24 cellular contexts compared by ENCODE assay signal in the genomic region with DNA sequence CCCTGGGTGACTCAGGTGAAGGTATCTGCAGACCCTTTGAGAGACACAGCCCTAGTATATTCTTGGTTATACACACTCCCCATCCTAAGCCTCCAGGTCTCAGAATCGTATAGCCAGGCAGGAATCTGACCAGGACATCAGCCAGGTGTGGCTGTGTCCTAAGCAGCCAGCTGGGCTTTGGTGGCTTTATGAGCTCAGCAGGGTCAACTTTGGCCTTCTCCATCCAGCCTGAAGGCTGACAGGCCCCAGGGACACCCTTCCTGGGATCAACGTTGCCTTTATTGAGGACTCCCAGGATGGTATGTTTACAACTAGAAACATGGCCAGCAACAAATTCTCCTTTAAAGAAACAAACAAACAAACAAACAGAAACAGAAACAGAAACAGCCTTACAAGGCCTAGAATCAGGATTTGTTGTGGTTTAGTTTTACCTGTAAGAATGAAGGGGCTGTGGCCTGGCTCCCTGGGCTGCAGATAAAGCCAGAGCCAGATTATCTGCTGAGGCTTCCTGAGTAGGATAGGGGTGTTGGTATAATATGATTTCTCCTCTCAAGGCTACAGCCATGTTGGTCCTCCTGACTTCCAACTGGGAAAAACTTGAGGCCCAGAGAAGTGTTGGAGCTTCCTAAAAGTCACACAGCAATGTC. TPM values are rescaled to one million over a fixed set of nuclear protein-coding genes. Genes with fewer than 3 reads are reported as not detected.
DNase-seq lines count a peak whose midpoint lies in the region; ATAC-seq and TF ChIP-seq lines count a peak whose summit lies in the region.
"Had no signal": no experiment of that assay in that cellular context is flagged by ENCODE, and none has a peak within 500 bp of the region (broad histone marks: within the 10 kb centered on the region; RNA-seq: fewer than 3 reads in every experiment).

No MANE protein-coding gene starts in this region.

- in situ Hi-C loops in gastrocnemius medialis (cut with MboI; ENCODE audit: low sequenced_read_pairs in 4 of 4) = no loop called here

- H3K9me3 Mint-ChIP-seq in activated CD8-positive, alpha-beta memory T cell treated with anti-CD3 and anti-CD28 coated beads, Interleukin-2, amount 10 ng/mL, durations not matched to agents 7 days and 5 days (ENCODE audit: low read depth) = no peaks in the 10 kb centered on the region
- no peaks in the 10 kb centered on the region for H3K9me3 Mint-ChIP-seq in nephron progenitor cell
- H3K9me3 Mint-ChIP-seq: stimulated activated naive CD8-positive, alpha-beta T cell treated with anti-CD3 and anti-CD28 coated beads, Interleukin-15, Interleukin-2, amounts not matched to agents 100 ng/mL and 50 ng/mL, for 24 hours had no signal

- TF ChIP-seq CTCF in choroid plexus epithelial cell (conservative IDR thresholded peaks at IDR 0.05; ENCODE audit: low read depth, low read length) (no peak), nephron progenitor cell (IDR thresholded peaks at IDR 0.05) (no peak), gastrocnemius medialis (IDR thresholded peaks at IDR 0.05 in 4 of 5, conservative IDR thresholded peaks at IDR 0.05 in 1 of 5) (no peak)

- no peak for TF ChIP-seq POLR2A in gastrocnemius medialis (IDR thresholded peaks at IDR 0.05)

- no peaks in the 10 kb centered on the region for H3K36me3 ChIP-seq in gastrocnemius medialis
- H3K36me3 ChIP-seq: esophagus squamous epithelium, HAP-1, sigmoid colon, tibial artery had no signal

- peak; percentile 69 for ATAC-seq in activated CD8-positive, alpha-beta memory T cell treated with anti-CD3 and anti-CD28 coated beads, Interleukin-2, amount 10 ng/mL, durations not matched to agents 7 days and 5 days
- no peak for ATAC-seq in gastrocnemius medialis
- ATAC-seq: PC-3 had no signal

- H3K4me3 ChIP-seq in choroid plexus epithelial cell (ENCODE audit: low read depth, low read length) (no peak overlapping the region), gastrocnemius medialis (no peak overlapping the region)
- H3K4me3 ChIP-seq: esophagus squamous epithelium, HAP-1, lung, sigmoid colon, tibial artery had no signal

- H3K27ac ChIP-seq in substantia nigra (ENCODE audit: low read depth, low read length, poor library complexity, severe bottlenecking) (peak overlapping the region; percentile 97), gastrocnemius medialis (no peak overlapping the region)
- H3K27ac ChIP-seq: C4-2B, esophagus squamous epithelium, sigmoid colon, tibial artery had no signal

- no peaks in the 10 kb centered on the region for H3K9me3 ChIP-seq in gastrocnemius medialis
- H3K9me3 ChIP-seq: esophagus squamous epithelium, HAP-1 had no signal

- intact Hi-C loops in gastrocnemius medialis (cut with DNase I; ENCODE audit: low total_unique reads) = no loop called here

- no peaks in the 10 kb centered on the region for H3K4me1 ChIP-seq in gastrocnemius medialis
- H3K4me1 ChIP-seq: HAP-1, sigmoid colon, tibial artery had no signal

- CTCF ChIA-PET in activated CD8-positive, alpha-beta memory T cell treated with anti-CD3 and anti-CD28 coated beads, Interleukin-2, amount 10 ng/mL, durations not matched to agents 7 days and 5 days (lab: Charles Lee) = interaction anchor here (0.8 to 1.9 kb wide), 6 partner anchors 11 to 158 kb away, joined by 3 to 8 read pairs (median 3); partner anchors contain the start of gene GPR142

- no peaks in the 10 kb centered on the region for H3K27me3 Mint-ChIP-seq in activated CD8-positive, alpha-beta memory T cell treated with anti-CD3 and anti-CD28 coated beads, Interleukin-2, amount 10 ng/mL, durations not matched to agents 7 days and 5 days
- peaks cover 34% of the 10 kb centered on the region for H3K27me3 Mint-ChIP-seq in nephron progenitor cell (ENCODE audit: low read depth, poor library complexity)
- H3K27me3 Mint-ChIP-seq: stimulated activated naive CD8-positive, alpha-beta T cell treated with anti-CD3 and anti-CD28 coated beads, Interleukin-15, Interleukin-2, amounts not matched to agents 100 ng/mL and 50 ng/mL, for 24 hours had no signal

- no peaks in the 10 kb centered on the region for H3K36me3 Mint-ChIP-seq in activated CD8-positive, alpha-beta memory T cell treated with anti-CD3 and anti-CD28 coated beads, Interleukin-2, amount 10 ng/mL, durations not matched to agents 7 days and 5 days
- no peaks in the 10 kb centered on the region for H3K36me3 Mint-ChIP-seq in nephron progenitor cell (ENCODE audit: low read depth)

- peaks cover 29% of the 10 kb centered on the region for H3K4me1 Mint-ChIP-seq in activated CD8-positive, alpha-beta memory T cell treated with anti-CD3 and anti-CD28 coated beads, Interleukin-2, amount 10 ng/mL, durations not matched to agents 7 days and 5 days
- H3K4me1 Mint-ChIP-seq in nephron progenitor cell = peaks cover 14% of the 10 kb centered on the region

- H3K4me3 Mint-ChIP-seq in activated CD8-positive, alpha-beta memory T cell treated with anti-CD3 and anti-CD28 coated beads, Interleukin-2, amount 10 ng/mL, durations not matched to agents 7 days and 5 days = no peak overlapping the region
- no peak overlapping the region for H3K4me3 Mint-ChIP-seq in nephron progenitor cell
- H3K4me3 Mint-ChIP-seq: stimulated activated naive CD8-positive, alpha-beta T cell treated with anti-CD3 and anti-CD28 coated beads, Interleukin-15, Interleukin-2, amounts not matched to agents 100 ng/mL and 50 ng/mL, for 24 hours had no signal

- peak overlapping the region; percentile 61 for H3K27ac Mint-ChIP-seq in activated CD8-positive, alpha-beta memory T cell treated with anti-CD3 and anti-CD28 coated beads, Interleukin-2, amount 10 ng/mL, durations not matched to agents 7 days and 5 days
- no peak overlapping the region for H3K27ac Mint-ChIP-seq in nephron progenitor cell
- H3K27ac Mint-ChIP-seq: progenitor cell of endocrine pancreas; stimulated activated naive CD8-positive, alpha-beta T cell treated with anti-CD3 and anti-CD28 coated beads, Interleukin-15, Interleukin-2, amounts not matched to agents 100 ng/mL and 50 ng/mL, for 24 hours had no signal

- peak; percentile 63 for DNase-seq in activated CD8-positive, alpha-beta memory T cell treated with anti-CD3 and anti-CD28 coated beads, Interleukin-2, amount 10 ng/mL, durations not matched to agents 7 days and 5 days
- DNase-seq in activated CD8-positive, alpha-beta memory T cell treated with anti-CD3 and anti-CD28 coated beads, Interleukin-2, amount 50 U/mL, for 4 hours = no peak
- DNase-seq in NCI-H69 (lab: John Stamatoyannopoulos, UW) = peak; percentile 44
- peak; percentile 8 for DNase-seq in choroid plexus epithelial cell (ENCODE audit: low read depth)
- DNase-seq in substantia nigra (lab: John Stamatoyannopoulos, UW) = no peak
- DNase-seq in stimulated activated CD4-positive, alpha-beta T cell treated with anti-CD3 and anti-CD28 coated beads, Interleukin-4, amount 100 ng/mL, for 1 hour = no peak
- no peak for DNase-seq in nephron progenitor cell
- no peak for DNase-seq in gastrocnemius medialis
- DNase-seq: Calu3; EL; esophagus squamous epithelium; NCI-H2107; NCI-H526 treated with DMSO at 0.1 percent for 48 hours; PC-3; Right ventricle myocardium superior; sigmoid colon; stimulated activated CD4-positive, alpha-beta T cell treated with anti-CD3 and anti-CD28 coated beads, Interleukin-15, amount 100 ng/mL, for 24 hours; T-helper 9 cell; tibial artery had no signal

- peaks cover 0 to 11% (median 0%) of the 10 kb centered on the region in 3 donors for H3K27me3 ChIP-seq in gastrocnemius medialis

RNA-seq across cellular contexts. Expression of gene KIF19, which starts 8.5 kb away (rescaled TPM):
- 1 to 10 TPM in 1 of 2 experiments, under 1 TPM in 1; 0.42 to 1.6 TPM for total RNA-seq in activated CD8-positive, alpha-beta memory T cell treated with anti-CD3 and anti-CD28 coated beads, Interleukin-2, amount 10 ng/mL, durations not matched to agents 7 days and 5 days
- total RNA-seq in gastrocnemius medialis = 1 to 10 TPM in 1 of 4 donors, under 1 TPM in 2, not detected in 1; 0.41 to 1.8 (median 0.62) TPM
- total RNA-seq: Calu3, PC-3 had no signal

RNA-seq across cellular contexts. Expression of gene BTBD17, which starts 27.2 kb away (rescaled TPM):
- total RNA-seq in activated CD8-positive, alpha-beta memory T cell treated with anti-CD3 and anti-CD28 coated beads, Interleukin-2, amount 10 ng/mL, durations not matched to agents 7 days and 5 days = not detected
- not detected for total RNA-seq in gastrocnemius medialis
- total RNA-seq: Calu3, esophagus squamous epithelium, PC-3, Right ventricle myocardium superior, sigmoid colon had no signal

RNA-seq across cellular contexts. Expression of gene GPR142, which starts 32.8 kb away (rescaled TPM):
- not detected for total RNA-seq in activated CD8-positive, alpha-beta memory T cell treated with anti-CD3 and anti-CD28 coated beads, Interleukin-2, amount 10 ng/mL, durations not matched to agents 7 days and 5 days
- total RNA-seq in gastrocnemius medialis = not detected
- total RNA-seq: Calu3, lung, PC-3, Right ventricle myocardium superior had no signal

Comparison
In these comparisons a context has a peak if more than half of its experiments do, and no peak if none do; other contexts are left out.
1. DNase-seq: peak in activated CD8-positive, alpha-beta memory T cell treated with anti-CD3 and anti-CD28 coated beads, Interleukin-2, amount 10 ng/mL, durations not matched to agents 7 days and 5 days (single experiment), NCI-H69 (single experiment) and choroid plexus epithelial cell (single experiment); none in activated CD8-positive, alpha-beta memory T cell treated with anti-CD3 and anti-CD28 coated beads, Interleukin-2, amount 50 U/mL, for 4 hours (single experiment), substantia nigra (0 of 49), stimulated activated CD4-positive, alpha-beta T cell treated with anti-CD3 and anti-CD28 coated beads, Interleukin-4, amount 100 ng/mL, for 1 hour (single experiment), nephron progenitor cell (single experiment) and gastrocnemius medialis (0 of 2).